In the genomic region with DNA sequence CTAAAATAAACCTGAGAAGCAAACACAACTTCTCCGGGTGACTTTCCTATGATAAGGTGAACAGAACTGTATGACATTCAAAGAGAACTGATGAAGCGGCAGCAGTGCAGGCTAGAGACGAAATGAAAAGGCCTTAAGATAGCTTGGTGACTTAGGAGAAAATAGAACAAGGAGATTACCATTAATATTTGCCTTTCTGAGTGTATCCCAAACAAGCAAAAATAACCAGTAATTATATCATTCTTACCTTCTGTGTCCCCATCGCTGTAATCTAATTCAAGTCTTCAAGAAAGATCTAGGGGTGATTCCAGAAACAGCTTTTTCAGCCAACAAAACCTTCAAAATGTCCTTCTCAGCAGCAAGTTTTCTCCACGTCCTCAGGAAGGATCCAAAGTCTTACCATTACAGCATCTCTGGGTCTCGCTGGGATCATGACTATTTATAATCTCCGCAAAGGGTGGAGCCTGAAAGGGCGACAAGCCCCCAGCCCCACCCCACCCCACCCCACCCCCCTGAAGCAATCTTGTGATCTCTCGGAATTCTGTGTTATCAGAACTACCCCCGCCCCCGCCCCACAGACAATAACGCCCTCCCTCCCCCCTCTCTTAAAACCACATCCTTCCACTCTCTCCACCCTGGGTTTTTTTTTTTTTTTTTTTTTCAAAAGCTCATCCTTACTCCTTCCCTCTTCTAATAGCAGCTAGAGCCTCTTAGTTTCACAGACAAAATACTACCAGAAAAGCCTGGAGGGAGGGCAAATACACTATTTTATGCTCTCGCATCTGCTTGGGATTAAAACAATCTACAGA, we compare ENCODE assay signal across 8 cellular contexts. TPM values are rescaled to one million over a fixed set of nuclear protein-coding genes. Genes with fewer than 3 reads are reported as not detected.
DNase-seq lines count a peak whose midpoint lies in the region; ATAC-seq and TF ChIP-seq lines count a peak whose summit lies in the region.

A gene (minus strand): TSS at position 415 of the 809 bp plus-strand sequence. CDS start 153 bp downstream, at position 262.

- no peaks in the 10 kb centered on the region for H3K36me3 ChIP-seq in colonic mucosa

- H3K27ac ChIP-seq in colonic mucosa, result peak within 1 kb of the TSS; percentile 50
- H3K27ac ChIP-seq in layer of hippocampus (ENCODE audit: low read depth, low read length), result peak within 1 kb of the TSS; percentile 53

- no peaks in the 10 kb centered on the region for H3K9me3 ChIP-seq in colonic mucosa

- ATAC-seq in GM19467 (IDR thresholded peaks at IDR 0.05; ENCODE audit: unreplicated experiment), result peak; percentile 45

- peak; percentile 95 for DNase-seq in AG10803 (ENCODE audit: low read depth)
- peak; percentile 99 for DNase-seq in NCI-H2171 (lab: John Stamatoyannopoulos, UW)
- peak; percentile 85 for DNase-seq in activated CD4-positive, alpha-beta T cell treated with anti-CD3 and anti-CD28 coated beads for 48 hours
- peak; percentile 63 for DNase-seq in colonic mucosa
- DNase-seq in stimulated activated CD4-positive, alpha-beta T cell treated with anti-CD3 and anti-CD28 coated beads, Interleukin-15, amount 100 ng/mL, for 48 hours (ENCODE audit: low read depth in 2 of 2), result peak; percentile 66 to 74
- no peak for DNase-seq in NCI-H146 treated with DMSO at 0.1 percent for 48 hours (lab: John Stamatoyannopoulos, UW; ENCODE audit: unreplicated experiment)

- H3K4me3 ChIP-seq in AG10803 (ENCODE audit: low read length), result peak within 1 kb of the TSS; percentile 75
- H3K4me3 ChIP-seq in colonic mucosa, result peak within 1 kb of the TSS; percentile 46

- H3K9ac ChIP-seq in colonic mucosa (ENCODE audit: low read depth in 2 of 2, low read length in 2 of 2), result peak within 1 kb of the TSS; percentile 74 to 80

- H3K4me1 ChIP-seq in colonic mucosa, result no peaks in the 10 kb centered on the region

- no peaks in the 10 kb centered on the region for H3K27me3 ChIP-seq in colonic mucosa
- no peaks in the 10 kb centered on the region for H3K27me3 ChIP-seq in layer of hippocampus (ENCODE audit: control insufficient read depth, insufficient read depth, low read length)

- intact Hi-C loops in colonic mucosa (cut with DNase I), result no loop called here

- no peak for TF ChIP-seq CTCF in AG10803 (conservative IDR thresholded peaks at IDR 0.05; ENCODE audit: low read length)
- TF ChIP-seq CTCF in colonic mucosa (IDR thresholded peaks at IDR 0.05), result no peak

RNA-seq across cellular contexts. Expression of the gene that starts here (rescaled TPM):
- total RNA-seq in colonic mucosa, result 10 to 100 TPM; 21.6 to 29.0 TPM
